In the genomic region with DNA sequence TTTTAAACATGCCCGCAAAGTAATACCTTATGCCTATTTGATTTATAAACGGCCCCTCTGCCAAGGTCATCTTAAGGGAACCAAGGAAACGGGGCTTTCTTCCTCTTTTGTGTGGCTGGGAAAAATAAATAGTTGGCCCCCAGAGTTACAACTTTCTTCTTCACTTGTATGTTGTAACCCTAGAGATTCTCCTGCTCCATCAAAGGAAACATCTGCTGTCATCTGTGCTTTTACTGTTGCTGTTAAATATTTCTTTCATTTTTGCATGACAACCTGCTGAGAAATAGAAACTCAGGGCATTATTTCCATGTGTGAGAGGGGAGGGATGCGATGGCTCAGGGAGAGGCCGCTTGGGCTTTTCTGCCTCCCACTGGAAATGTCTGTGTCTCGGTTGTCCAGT, we compare ENCODE assay signal across 12 cellular contexts. TPM values are rescaled to one million over a fixed set of nuclear protein-coding genes. Genes with fewer than 3 reads are reported as not detected.
A peak's percentile ranks its signal among the peaks of the same experiment; 100 is the strongest.
DNase-seq lines count a peak whose midpoint lies in the region; ATAC-seq and TF ChIP-seq lines count a peak whose summit lies in the region.
"Had no signal": no experiment of that assay in that cellular context is flagged by ENCODE, and none has a peak within 500 bp of the region (broad histone marks: within the 10 kb centered on the region; RNA-seq: fewer than 3 reads in every experiment).

No MANE protein-coding gene starts in this region.

- H3K27me3 Mint-ChIP-seq in type B pancreatic cell = no peaks in the 10 kb centered on the region
- H3K27me3 Mint-ChIP-seq: activated CD4-positive, alpha-beta T cell treated with anti-CD3 and anti-CD28 coated beads for 36 hours had no signal

- TF ChIP-seq POLR2A in heart left ventricle (IDR thresholded peaks at IDR 0.05) = no peak

- ATAC-seq in heart left ventricle (no peak), GM19467 (IDR thresholded peaks at IDR 0.05; ENCODE audit: unreplicated experiment) (no peak), HG02840 (IDR thresholded peaks at IDR 0.05; ENCODE audit: low FRiP score, unreplicated experiment) (no peak)
- ATAC-seq: activated CD4-positive, alpha-beta T cell treated with anti-CD3 and anti-CD28 coated beads for 36 hours had no signal

- no peak overlapping the region for H3K4me3 Mint-ChIP-seq in type B pancreatic cell
- H3K4me3 Mint-ChIP-seq: activated CD4-positive, alpha-beta T cell treated with anti-CD3 and anti-CD28 coated beads for 36 hours had no signal

- H3K4me3 ChIP-seq in heart left ventricle = no peak overlapping the region
- H3K4me3 ChIP-seq in mucosa of rectum (ENCODE audit: low read length in 2 of 2) = no peak overlapping the region

- H3K4me1 ChIP-seq in heart left ventricle = peaks cover 6 to 88% (median 61%) of the 10 kb centered on the region in 12 donors
- H3K4me1 ChIP-seq in mucosa of rectum (ENCODE audit: control insufficient read depth in 2 of 2, insufficient read depth in 2 of 2, low read length in 2 of 2) = peaks cover 8 to 32% of the 10 kb centered on the region in 2 donors

- peaks cover 22% of the 10 kb centered on the region for H3K36me3 Mint-ChIP-seq in type B pancreatic cell

- WGBS in heart left ventricle, 4 donors = 76 to 84% (median 83%) methylated on average over 6 of the region's 6 CpGs

- intact Hi-C loops in heart left ventricle (cut with DNase I) (loop anchor here in 1 of 10 donors (1.0 kb wide), 1 partner anchor 21 kb away; a partner anchor contains a TSS), cardiac septum (cut with DNase I) (no loop called here)

- H3K9me3 ChIP-seq in heart left ventricle = no peaks in the 10 kb centered on the region
- H3K9me3 ChIP-seq in mucosa of rectum (ENCODE audit: control insufficient read depth in 2 of 2, low read length in 2 of 2) = no peaks in the 10 kb centered on the region

- H3K4me1 Mint-ChIP-seq in type B pancreatic cell (ENCODE audit: unreplicated experiment) = peaks cover 27% of the 10 kb centered on the region
- H3K4me1 Mint-ChIP-seq: activated CD4-positive, alpha-beta T cell treated with anti-CD3 and anti-CD28 coated beads for 36 hours had no signal

- H3K27ac ChIP-seq in heart left ventricle (peak overlapping the region; percentile 28 to 92 (median 80)), caudate nucleus (ENCODE audit: low read depth, low read length) (peak overlapping the region; percentile 98), mucosa of rectum (ENCODE audit: low read depth in 2 of 2, low read length in 2 of 2) (peak overlapping the region; percentile 80 to 84)

- no peaks in the 10 kb centered on the region for H3K9me3 Mint-ChIP-seq in type B pancreatic cell

- H3K27me3 ChIP-seq in heart left ventricle = no peaks in the 10 kb centered on the region
- H3K27me3 ChIP-seq in mucosa of rectum (ENCODE audit: control insufficient read depth in 2 of 2, insufficient read depth in 2 of 2, low read length in 2 of 2) = no peaks in the 10 kb centered on the region

- TF ChIP-seq CTCF in heart left ventricle (IDR thresholded peaks at IDR 0.05) (no peak), type B pancreatic cell (conservative IDR thresholded peaks at IDR 0.05) (no peak)

- no peak overlapping the region for H3K9ac ChIP-seq in mucosa of rectum (ENCODE audit: low read depth in 1 of 2, low read length in 2 of 2)

- H3K27ac Mint-ChIP-seq in type B pancreatic cell = peak overlapping the region; percentile 92
- H3K27ac Mint-ChIP-seq: activated CD4-positive, alpha-beta T cell treated with anti-CD3 and anti-CD28 coated beads for 36 hours had no signal

- H3K36me3 ChIP-seq in heart left ventricle (peaks cover 0 to 51% (median 12%) of the 10 kb centered on the region in 9 donors), mucosa of rectum (ENCODE audit: control insufficient read depth in 2 of 2, insufficient read depth in 2 of 2, low read length in 2 of 2) (peaks cover 12 to 27% of the 10 kb centered on the region in 2 donors)

- DNase-seq in heart left ventricle = no peak
- DNase-seq in cardiac septum (ENCODE audit: low spot score) = no peak
- no peak for DNase-seq in caudate nucleus (lab: John Stamatoyannopoulos, UW)
- DNase-seq in type B pancreatic cell (ENCODE audit: extremely low spot score, unreplicated experiment) = no peak
- no peak for DNase-seq in NAMALWA (ENCODE audit: low spot score)
- DNase-seq: activated CD4-positive, alpha-beta T cell treated with anti-CD3 and anti-CD28 coated beads for 36 hours; DMS79 treated with DMSO at 0.1 percent for 48 hours; NCI-H1105; NCI-H748 treated with DMSO at 0.1 percent for 48 hours had no signal

RNA-seq across cellular contexts. Expression of a gene that starts 21.8 kb away (rescaled TPM):
- total RNA-seq in heart left ventricle (10 to 100 TPM in 4 of 9 donors, 1 to 10 TPM in 5; 3.3 to 25.0 (median 8.9) TPM), cardiac septum (3.6 TPM), type B pancreatic cell (ENCODE audit: low replicate concordance) (9.4 and 12.9 TPM in 2 replicates)
- 10 to 100 TPM; 10.3 to 16.3 TPM for polyA plus RNA-seq in heart left ventricle

RNA-seq across cellular contexts. Expression of a gene that starts 31.1 kb away (rescaled TPM):
- total RNA-seq in heart left ventricle (1 to 10 TPM; 3.2 to 9.0 (median 4.2) TPM), cardiac septum (3.5 TPM), type B pancreatic cell (ENCODE audit: low replicate concordance) (18.4 and 32.4 TPM in 2 replicates)
- polyA plus RNA-seq in heart left ventricle = 1 to 10 TPM; 4.3 to 6.7 TPM

RNA-seq across cellular contexts. Expression of a gene that starts 40.8 kb away (rescaled TPM):
- total RNA-seq in heart left ventricle (10 to 100 TPM; 41.0 to 55.4 (median 46.2) TPM), cardiac septum (46.2 TPM), type B pancreatic cell (ENCODE audit: low replicate concordance) (64.7 and 85.5 TPM in 2 replicates)
- polyA plus RNA-seq in heart left ventricle = 10 to 100 TPM; 22.9 to 35.1 TPM
